ENCODE assay signal across 31 cellular contexts in the genomic region with DNA sequence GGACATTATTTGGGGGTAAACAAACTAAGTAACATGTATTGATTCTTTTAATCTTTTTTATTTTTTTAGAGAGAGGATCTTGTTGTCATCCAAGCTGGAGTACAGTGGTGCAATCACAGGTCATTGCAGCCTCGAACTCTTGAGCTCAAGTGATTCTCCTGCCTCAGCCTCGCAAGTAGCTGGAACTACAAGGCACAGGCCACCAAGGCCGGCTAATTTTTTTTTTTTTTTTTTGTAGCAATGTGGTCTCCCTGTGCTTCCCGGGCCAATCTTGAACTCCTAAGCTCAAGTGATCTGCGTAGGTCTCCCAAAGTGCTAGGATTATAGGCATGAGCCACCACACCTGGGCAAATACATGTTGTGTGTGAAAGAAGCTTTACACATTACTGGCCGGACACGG.
"Had no signal": no experiment of that assay in that cellular context is flagged by ENCODE, and none has a peak within 500 bp of the region (broad histone marks: within the 10 kb centered on the region; RNA-seq: fewer than 3 reads in every experiment).

No MANE protein-coding gene starts in this region.

- FAIRE-seq: colon had no signal

- H3K4me1 ChIP-seq: foreskin keratinocyte, gastrocnemius medialis had no signal

- H3K9me3 ChIP-seq: adrenal gland, body of pancreas, esophagus muscularis mucosa, gastrocnemius medialis, heart left ventricle had no signal

- H3K27me3 ChIP-seq: adrenal gland, body of pancreas, esophagus muscularis mucosa, foreskin keratinocyte, gastrocnemius medialis, heart left ventricle had no signal

- H3K36me3 ChIP-seq: adrenal gland had no signal

- H3K4me3 ChIP-seq: adrenal gland, body of pancreas, esophagus muscularis mucosa, gastrocnemius medialis, heart left ventricle had no signal

- H3K27ac ChIP-seq: adrenal gland, body of pancreas, esophagus muscularis mucosa, foreskin keratinocyte, gastrocnemius medialis, heart left ventricle had no signal

- ATAC-seq: activated CD4-positive, alpha-beta T cell treated with anti-CD3 and anti-CD28 coated beads for 36 hours; activated CD8-positive, alpha-beta memory T cell treated with anti-CD3 and anti-CD28 coated beads, Interleukin-2, amount 10 ng/mL, durations not matched to agents 7 days and 5 days; activated CD8-positive, alpha-beta T cell treated with anti-CD3 and anti-CD28 coated beads, Interleukin-2, amount 10 ng/mL, durations not matched to agents 7 days and 5 days; activated naive CD8-positive, alpha-beta T cell treated with anti-CD3 and anti-CD28 coated beads, Interleukin-2, amount 50 U/mL, for 24 hours; body of pancreas; effector memory CD8-positive, alpha-beta T cell; foreskin keratinocyte; gastrocnemius medialis; heart left ventricle; T-helper 17 cell had no signal

- DNase-seq: activated CD4-positive, alpha-beta memory T cell treated with anti-CD3 and anti-CD28 coated beads for 36 hours; activated CD4-positive, alpha-beta T cell treated with anti-CD3 and anti-CD28 coated beads for 36 hours; activated CD4-positive, CD25-positive, alpha-beta regulatory T cell; activated CD4-positive, CD25-positive, alpha-beta regulatory T cell treated with anti-CD3 and anti-CD28 coated beads, Interleukin-2, amount 50 U/mL, for 72 hours; activated CD8-positive, alpha-beta memory T cell treated with anti-CD3 and anti-CD28 coated beads, Interleukin-2, amount 10 ng/mL, durations not matched to agents 7 days and 5 days; activated CD8-positive, alpha-beta memory T cell treated with anti-CD3 and anti-CD28 coated beads, Interleukin-2, amount 50 U/mL, for 4 hours; activated CD8-positive, alpha-beta T cell treated with anti-CD3 and anti-CD28 coated beads, Interleukin-2, amount 10 ng/mL, durations not matched to agents 7 days and 5 days; activated effector memory CD4-positive, alpha-beta T cell treated with anti-CD3 and anti-CD28 coated beads, Interleukin-2, amount 50 U/mL, for 16 hours; activated naive CD4-positive, alpha-beta T cell treated with anti-CD3 and anti-CD28 coated beads for 36 hours; activated naive CD8-positive, alpha-beta T cell treated with anti-CD3 and anti-CD28 coated beads for 36 hours; activated naive CD8-positive, alpha-beta T cell treated with anti-CD3 and anti-CD28 coated beads, Interleukin-2, amount 50 U/mL, for 24 hours; activated T-cell treated with anti-CD3 and anti-CD28 coated beads, Interleukin-2, amount 50 U/mL, for 1 hour; activated T-cell treated with anti-CD3 and anti-CD28 coated beads, Interleukin-2, amount 50 U/mL, for 48 hours; adrenal gland; amygdala; aorta; body of pancreas; caudate nucleus; cortex of kidney; dermis blood vessel endothelial cell; effector CD4-positive, alpha-beta T cell; effector memory CD8-positive, alpha-beta T cell; erythroblast; foreskin keratinocyte; gastrocnemius medialis; glutamatergic neuron; heart left ventricle; T-helper 17 cell; T1000 had no signal
